8 cellular contexts compared by ENCODE assay signal in genomic region chr3:9503283-9503682, GRCh38. TPM values are rescaled to one million over a fixed set of nuclear protein-coding genes. Genes with fewer than 3 reads are reported as not detected.
DNase-seq lines count a peak whose midpoint lies in the region; ATAC-seq and TF ChIP-seq lines count a peak whose summit lies in the region.

No MANE protein-coding gene starts in this region.

- TF ChIP-seq RAD21 in HCT116 (IDR thresholded peaks at IDR 0.05; ENCODE audit: low read depth), result peak; percentile 93

- H3K27me3 ChIP-seq in CD8-positive, alpha-beta memory T cell (ENCODE audit: insufficient read depth, low read length, poor library complexity, severe bottlenecking), result peaks cover 25% of the 10 kb centered on the region
- H3K27me3 ChIP-seq in HCT116 (ENCODE audit: insufficient read depth, low read length), result no peaks in the 10 kb centered on the region

- peak; percentile 67 for ATAC-seq in HCT116
- peak; percentile 49 for ATAC-seq in memory B cell (ENCODE audit: low read depth)
- ATAC-seq in HG03139 (IDR thresholded peaks at IDR 0.05; ENCODE audit: unreplicated experiment), result no peak

- TF ChIP-seq CTCF in HCT116 (IDR thresholded peaks at IDR 0.05 in 2 of 3, conservative IDR thresholded peaks at IDR 0.05 in 1 of 3; ENCODE audit: borderline replicate concordance in 1 of 3, insufficient read depth in 1 of 3, low read depth in 2 of 3, low read length in 2 of 3), result peak; percentile 77 to 96 (median 93)

- H3K27ac Mint-ChIP-seq in CD8-positive, alpha-beta memory T cell, result no peak overlapping the region
- no peak overlapping the region for H3K27ac Mint-ChIP-seq in memory B cell

- DNase-seq in CD8-positive, alpha-beta memory T cell, result peak; percentile 42 to 72 (median 50)
- DNase-seq in HCT116 (ENCODE audit: low read depth, low spot score) (peak; percentile 71), NCI-H526 treated with DMSO at 0.1 percent for 48 hours (lab: John Stamatoyannopoulos, UW) (peak; percentile 41), memory B cell (ENCODE audit: low spot score in 2 of 2) (peak; percentile 68 to 80)
- DNase-seq in activated CD4-positive, alpha-beta T cell treated with anti-CD3 and anti-CD28 coated beads, Interleukin-2, amount 50 U/mL, for 4 hours, result peak; percentile 55
- peak; percentile 52 for DNase-seq in effector CD4-positive, alpha-beta T cell
- DNase-seq in stimulated activated CD8-positive, alpha-beta memory T cell treated with anti-CD3 and anti-CD28 coated beads, Interleukin-15, amount 100 ng/mL, for 48 hours (ENCODE audit: low read depth in 2 of 2), result peak; percentile 32 to 49

- intact Hi-C loops in HCT116 (cut with micrococcal nuclease), result loop anchor here (5.0 to 10.0 kb wide), 4 partner anchors 142 to 444 kb away; partner anchors contain the start of gene MTMR14

- no peaks in the 10 kb centered on the region for H3K36me3 ChIP-seq in CD8-positive, alpha-beta memory T cell (ENCODE audit: insufficient read depth, low read length)
- H3K36me3 ChIP-seq in HCT116 (ENCODE audit: control insufficient read depth in 1 of 2, insufficient read depth in 2 of 2, low read length in 2 of 2), result no peaks in the 10 kb centered on the region

- no peaks in the 10 kb centered on the region for H3K79me2 ChIP-seq in HCT116 (ENCODE audit: insufficient read depth, low read length)

- no peak overlapping the region for H3K4me3 Mint-ChIP-seq in CD8-positive, alpha-beta memory T cell
- no peak overlapping the region for H3K4me3 Mint-ChIP-seq in memory B cell

- H3K4me1 ChIP-seq in CD8-positive, alpha-beta memory T cell (ENCODE audit: insufficient read depth, low read length), result peaks cover 10% of the 10 kb centered on the region
- peaks cover 15 to 27% of the 10 kb centered on the region in 2 experiments for H3K4me1 ChIP-seq in HCT116 (ENCODE audit: control insufficient read depth in 1 of 2, insufficient read depth in 2 of 2, low read length in 2 of 2)

- BruUV-seq in HCT116 (replicated peaks; lab: Mats Ljungman, UMichigan), result no TSS peak

- H2AFZ ChIP-seq in HCT116 (ENCODE audit: low read depth, low read length, poor library complexity, severe bottlenecking), result no peak overlapping the region

- H3K27ac ChIP-seq in CD8-positive, alpha-beta memory T cell (ENCODE audit: low read depth, low read length), result no peak overlapping the region
- H3K27ac ChIP-seq in HCT116 (ENCODE audit: low read depth, low read length), result no peak overlapping the region

- RAD21 ChIA-PET in HCT116 (lab: Charles Lee; ENCODE audit: low non-redundant PET in 1 of 2, low total read pairs in 2 of 2, uncharacterized antibody in 2 of 2, unreplicated experiment in 2 of 2), result no interaction called here

- H3K4me3 ChIP-seq in CD8-positive, alpha-beta memory T cell (ENCODE audit: low read length), result no peak overlapping the region
- no peak overlapping the region for H3K4me3 ChIP-seq in HCT116 (replicated peaks in 1 of 2; ENCODE audit: low read depth in 1 of 2, low read length in 2 of 2)

- H3K9me3 ChIP-seq in CD8-positive, alpha-beta memory T cell (ENCODE audit: low read length), result no peaks in the 10 kb centered on the region
- no peaks in the 10 kb centered on the region for H3K9me3 ChIP-seq in HCT116 (ENCODE audit: control insufficient read depth in 1 of 2, insufficient read depth in 1 of 2, low read depth in 1 of 2, low read length in 2 of 2)

- POLR2A ChIA-PET in CD8-positive, alpha-beta memory T cell (lab: Charles Lee), result no interaction called here
- POLR2A ChIA-PET in HCT116 (lab: Charles Lee), result no interaction called here

- no peak overlapping the region for H3K9ac ChIP-seq in HCT116 (ENCODE audit: low read length)

- CTCF ChIA-PET in CD8-positive, alpha-beta memory T cell (lab: Charles Lee), result interaction anchor here (0.7 to 2.5 kb wide), 8 partner anchors 9 to 443 kb away, joined by 3 to 10 read pairs (median 4); no protein-coding TSS in a partner anchor
- CTCF ChIA-PET in HCT116 (lab: Charles Lee), result interaction anchor here (0.8 to 2.2 kb wide), 9 partner anchors 9 to 443 kb away, joined by 3 to 6 read pairs (median 4); partner anchors contain the start of genes ARPC4 and TADA3

- no peaks in the 10 kb centered on the region for H4K20me1 ChIP-seq in HCT116 (ENCODE audit: insufficient read depth)

- H3K4me2 ChIP-seq in HCT116 (ENCODE audit: low read length), result no peak overlapping the region

- H3K27me3 Mint-ChIP-seq in CD8-positive, alpha-beta memory T cell, result peaks cover 33 to 40% of the 10 kb centered on the region in 2 donors
- peaks cover 31% of the 10 kb centered on the region for H3K27me3 Mint-ChIP-seq in memory B cell

- H3K4me1 Mint-ChIP-seq in CD8-positive, alpha-beta memory T cell, result peaks cover 2 to 13% (median 9%) of the 10 kb centered on the region in 3 donors
- peaks cover 17% of the 10 kb centered on the region for H3K4me1 Mint-ChIP-seq in memory B cell

- H3K9me2 ChIP-seq in HCT116 (ENCODE audit: insufficient read depth), result no peaks in the 10 kb centered on the region

- H3K9me3 Mint-ChIP-seq in CD8-positive, alpha-beta memory T cell, result peaks cover 0 to 2% (median 0%) of the 10 kb centered on the region in 5 donors
- H3K9me3 Mint-ChIP-seq in memory B cell, result no peaks in the 10 kb centered on the region

- TF ChIP-seq POLR2A in HCT116 (IDR thresholded peaks at IDR 0.05; ENCODE audit: borderline replicate concordance, extremely low read depth, insufficient read depth, insufficient read length), result no peak

- no peaks in the 10 kb centered on the region for H3K36me3 Mint-ChIP-seq in CD8-positive, alpha-beta memory T cell
- H3K36me3 Mint-ChIP-seq in memory B cell, result peaks cover 3% of the 10 kb centered on the region

TF ChIP-seq in HCT116, 20 proteins besides CTCF, POLR2A, EP300 and RAD21 (continues in another document):
- TF ChIP-seq MAX (IDR thresholded peaks at IDR 0.05) (no peak), SP1 (IDR thresholded peaks at IDR 0.05; ENCODE audit: low read depth) (no peak), POLR2AphosphoS5 (IDR thresholded peaks at IDR 0.05; ENCODE audit: low read depth, low read length) (no peak), JUND (IDR thresholded peaks at IDR 0.05) (no peak), ZFX (IDR thresholded peaks at IDR 0.05) (no peak), ZNF274 (IDR thresholded peaks at IDR 0.05; ENCODE audit: low read depth, low read length) (no peak), SIN3A (IDR thresholded peaks at IDR 0.05; ENCODE audit: low read depth) (no peak), EZH2 (IDR thresholded peaks at IDR 0.05) (no peak), EGR1 (IDR thresholded peaks at IDR 0.05; ENCODE audit: low read depth) (no peak), EZH2phosphoT487 (IDR thresholded peaks at IDR 0.05; ENCODE audit: borderline replicate concordance) (no peak), TCF7L2 (IDR thresholded peaks at IDR 0.05; ENCODE audit: borderline replicate concordance, extremely low read depth, insufficient read depth, insufficient read length) (no peak), CBX3 (IDR thresholded peaks at IDR 0.05; ENCODE audit: low read depth) (no peak), REST (IDR thresholded peaks at IDR 0.05; ENCODE audit: low read depth) (no peak), FOSL1 (IDR thresholded peaks at IDR 0.05; ENCODE audit: low read depth) (no peak), ELF1 (IDR thresholded peaks at IDR 0.05; ENCODE audit: borderline replicate concordance, low read depth) (no peak), ATF3 (IDR thresholded peaks at IDR 0.05) (no peak), CEBPB (IDR thresholded peaks at IDR 0.05; ENCODE audit: low read depth) (no peak)

RNA-seq across cellular contexts. Expression of gene LHFPL4, which starts 50.3 kb away (rescaled TPM):
- not detected for total RNA-seq in CD8-positive, alpha-beta memory T cell
- polyA plus RNA-seq in CD8-positive, alpha-beta memory T cell, result 0.05 TPM
- total RNA-seq in HCT116 (2021; ENCODE audit: unreplicated experiment), result not detected
- 0.01 and 0.04 TPM in 2 replicates for polyA plus RNA-seq in HCT116 (2012)
